3 cellular contexts compared by ENCODE assay signal in the genomic region with DNA sequence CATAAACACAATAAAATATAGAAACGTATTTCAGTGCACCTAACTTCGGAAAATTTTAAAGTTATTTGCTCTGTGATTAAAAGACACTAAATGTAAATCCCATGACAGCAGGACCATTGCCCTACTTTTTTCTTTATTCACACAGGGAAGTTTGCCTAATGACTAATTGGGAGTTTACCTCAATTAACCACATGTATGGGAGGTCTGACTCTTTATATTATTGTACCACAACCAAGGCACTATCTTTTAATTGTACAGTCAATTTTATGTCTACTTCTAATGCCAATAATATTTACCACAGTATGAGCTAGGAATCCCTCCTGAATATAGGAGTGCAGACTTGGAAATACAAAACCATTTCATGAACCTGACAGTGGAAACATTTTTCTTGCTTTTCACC.
"Had no signal": no experiment of that assay in that cellular context is flagged by ENCODE, and none has a peak within 500 bp of the region (broad histone marks: within the 10 kb centered on the region; RNA-seq: fewer than 3 reads in every experiment).

No MANE protein-coding gene starts in this region.

- H3K4me3 ChIP-seq: GM12878 had no signal

- ATAC-seq: GM12878 had no signal

- DNase-seq: GDM1, GF-D8 had no signal
